Comparison of ENCODE assay signal across 1 cellular context in the genomic region with DNA sequence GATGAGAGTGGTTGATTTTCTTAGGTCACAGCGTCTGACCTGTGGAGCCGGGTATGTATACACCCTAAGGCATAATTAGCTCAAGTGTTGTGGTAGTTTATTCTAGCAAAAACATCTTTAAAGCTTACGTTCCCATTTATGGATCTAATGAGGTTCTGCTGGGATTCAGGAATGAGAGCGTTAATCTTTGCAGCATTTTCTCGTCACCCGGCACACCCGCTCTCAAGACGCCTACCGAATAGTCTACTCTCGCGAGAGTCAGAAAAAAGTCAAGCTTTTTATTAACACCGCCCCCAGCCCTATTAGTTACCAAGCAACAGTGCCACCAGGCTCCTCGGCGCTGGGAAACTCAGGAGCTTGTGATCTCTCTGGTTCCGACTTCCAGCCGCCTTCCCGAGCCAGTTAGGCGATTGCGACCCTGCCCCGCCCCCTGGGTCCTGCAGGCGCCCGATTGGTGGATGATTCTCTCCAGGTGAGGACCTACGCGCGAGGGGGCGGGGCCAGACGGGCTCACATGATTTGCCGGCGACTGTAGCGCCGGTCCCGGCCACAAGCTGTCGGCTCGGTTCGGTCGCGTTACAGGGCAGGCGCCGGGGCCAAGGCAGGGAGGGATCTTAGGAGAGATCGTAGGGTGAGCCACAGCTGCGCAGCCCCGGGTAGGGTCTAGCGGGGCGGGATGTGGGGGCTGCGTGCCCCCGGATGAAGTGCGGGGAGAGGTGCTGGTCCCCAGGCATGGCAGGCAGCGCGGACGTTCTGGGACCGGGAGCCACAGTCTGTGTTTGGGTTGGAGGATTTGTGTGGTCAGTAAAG.
TF ChIP-seq lines count a peak whose summit lies in the region.

Gene PFKFB2 (plus strand): TSS at position 540 of the 810 bp plus-strand sequence. CDS start 1,443 bp downstream, outside the sequence.

TF ChIP-seq in HepG2, 621 proteins besides CTCF, POLR2A, EP300 and RAD21 (continued from another document and continues in another):
- TF ChIP-seq, protein P1, sequence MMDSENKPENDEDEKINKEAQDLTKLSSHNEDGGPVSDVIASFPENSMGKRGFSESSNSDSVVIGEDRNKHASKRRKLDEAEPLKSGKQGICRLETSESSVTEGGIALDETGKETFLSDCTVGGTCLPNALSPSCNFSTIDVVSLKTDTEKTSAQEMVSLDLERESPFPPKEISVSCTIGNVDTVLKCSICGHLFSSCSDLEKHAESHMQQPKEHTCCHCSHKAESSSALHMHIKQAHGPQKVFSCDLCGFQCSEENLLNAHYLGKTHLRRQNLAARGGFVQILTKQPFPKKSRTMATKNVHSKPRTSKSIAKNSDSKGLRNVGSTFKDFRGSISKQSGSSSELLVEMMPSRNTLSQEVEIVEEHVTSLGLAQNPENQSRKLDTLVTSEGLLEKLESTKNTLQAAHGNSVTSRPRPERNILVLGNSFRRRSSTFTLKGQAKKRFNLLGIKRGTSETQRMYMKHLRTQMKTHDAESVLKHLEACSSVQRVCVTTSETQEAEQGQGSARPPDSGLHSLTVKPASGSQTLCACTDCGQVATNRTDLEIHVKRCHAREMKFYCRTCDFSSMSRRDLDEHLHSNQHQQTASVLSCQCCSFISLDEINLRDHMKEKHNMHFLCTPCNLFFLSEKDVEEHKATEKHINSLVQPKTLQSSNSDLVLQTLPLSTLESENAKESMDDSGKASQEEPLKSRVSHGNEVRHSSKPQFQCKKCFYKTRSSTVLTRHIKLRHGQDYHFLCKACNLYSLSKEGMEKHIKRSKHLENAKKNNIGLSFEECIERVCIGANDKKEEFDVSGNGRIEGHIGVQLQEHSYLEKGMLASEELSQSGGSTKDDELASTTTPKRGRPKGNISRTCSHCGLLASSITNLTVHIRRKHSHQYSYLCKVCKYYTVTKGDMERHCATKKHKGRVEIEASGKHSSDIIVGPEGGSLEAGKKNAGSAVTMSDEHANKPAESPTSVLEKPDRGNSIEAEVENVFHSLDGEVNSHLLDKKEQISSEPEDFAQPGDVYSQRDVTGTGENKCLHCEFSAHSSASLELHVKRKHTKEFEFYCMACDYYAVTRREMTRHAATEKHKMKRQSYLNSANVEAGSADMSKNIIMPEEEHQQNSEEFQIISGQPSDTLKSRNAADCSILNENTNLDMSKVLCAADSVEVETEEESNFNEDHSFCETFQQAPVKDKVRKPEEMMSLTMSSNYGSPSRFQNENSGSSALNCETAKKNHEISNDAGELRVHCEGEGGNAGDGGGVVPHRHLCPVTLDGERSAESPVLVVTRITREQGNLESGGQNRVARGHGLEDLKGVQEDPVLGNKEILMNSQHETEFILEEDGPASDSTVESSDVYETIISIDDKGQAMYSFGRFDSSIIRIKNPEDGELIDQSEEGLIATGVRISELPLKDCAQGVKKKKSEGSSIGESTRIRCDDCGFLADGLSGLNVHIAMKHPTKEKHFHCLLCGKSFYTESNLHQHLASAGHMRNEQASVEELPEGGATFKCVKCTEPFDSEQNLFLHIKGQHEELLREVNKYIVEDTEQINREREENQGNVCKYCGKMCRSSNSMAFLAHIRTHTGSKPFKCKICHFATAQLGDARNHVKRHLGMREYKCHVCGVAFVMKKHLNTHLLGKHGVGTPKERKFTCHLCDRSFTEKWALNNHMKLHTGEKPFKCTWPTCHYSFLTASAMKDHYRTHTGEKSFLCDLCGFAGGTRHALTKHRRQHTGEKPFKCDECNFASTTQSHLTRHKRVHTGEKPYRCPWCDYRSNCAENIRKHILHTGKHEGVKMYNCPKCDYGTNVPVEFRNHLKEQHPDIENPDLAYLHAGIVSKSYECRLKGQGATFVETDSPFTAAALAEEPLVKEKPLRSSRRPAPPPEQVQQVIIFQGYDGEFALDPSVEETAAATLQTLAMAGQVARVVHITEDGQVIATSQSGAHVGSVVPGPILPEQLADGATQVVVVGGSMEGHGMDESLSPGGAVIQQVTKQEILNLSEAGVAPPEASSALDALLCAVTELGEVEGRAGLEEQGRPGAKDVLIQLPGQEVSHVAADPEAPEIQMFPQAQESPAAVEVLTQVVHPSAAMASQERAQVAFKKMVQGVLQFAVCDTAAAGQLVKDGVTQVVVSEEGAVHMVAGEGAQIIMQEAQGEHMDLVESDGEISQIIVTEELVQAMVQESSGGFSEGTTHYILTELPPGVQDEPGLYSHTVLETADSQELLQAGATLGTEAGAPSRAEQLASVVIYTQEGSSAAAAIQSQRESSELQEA (CRISPR knock-in tag; IDR thresholded peaks at IDR 0.05; ENCODE audit: not compliant biosample characterization): peak; percentile 86
- TF ChIP-seq, protein P2, sequence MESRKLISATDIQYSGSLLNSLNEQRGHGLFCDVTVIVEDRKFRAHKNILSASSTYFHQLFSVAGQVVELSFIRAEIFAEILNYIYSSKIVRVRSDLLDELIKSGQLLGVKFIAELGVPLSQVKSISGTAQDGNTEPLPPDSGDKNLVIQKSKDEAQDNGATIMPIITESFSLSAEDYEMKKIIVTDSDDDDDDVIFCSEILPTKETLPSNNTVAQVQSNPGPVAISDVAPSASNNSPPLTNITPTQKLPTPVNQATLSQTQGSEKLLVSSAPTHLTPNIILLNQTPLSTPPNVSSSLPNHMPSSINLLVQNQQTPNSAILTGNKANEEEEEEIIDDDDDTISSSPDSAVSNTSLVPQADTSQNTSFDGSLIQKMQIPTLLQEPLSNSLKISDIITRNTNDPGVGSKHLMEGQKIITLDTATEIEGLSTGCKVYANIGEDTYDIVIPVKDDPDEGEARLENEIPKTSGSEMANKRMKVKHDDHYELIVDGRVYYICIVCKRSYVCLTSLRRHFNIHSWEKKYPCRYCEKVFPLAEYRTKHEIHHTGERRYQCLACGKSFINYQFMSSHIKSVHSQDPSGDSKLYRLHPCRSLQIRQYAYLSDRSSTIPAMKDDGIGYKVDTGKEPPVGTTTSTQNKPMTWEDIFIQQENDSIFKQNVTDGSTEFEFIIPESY (CRISPR knock-in tag; IDR thresholded peaks at IDR 0.05): 0 out of 2 replicates have a peak, but pooled peaks have one; percentile 12
- TF ChIP-seq NCOA5 (CRISPR knock-in tag; IDR thresholded peaks at IDR 0.05) (no peak), ISX (CRISPR knock-in tag; conservative IDR thresholded peaks at IDR 0.05) (no peak), ZNF607 (CRISPR knock-in tag; IDR thresholded peaks at IDR 0.05; ENCODE audit: borderline replicate concordance) (peak; percentile 41; the same call in 1 of the 2 replicates), RFX3 (CRISPR knock-in tag; IDR thresholded peaks at IDR 0.05) (peak; percentile 69), SMAD9 (CRISPR knock-in tag; IDR thresholded peaks at IDR 0.05) (0 out of 2 replicates have a peak, but pooled peaks have one; percentile 48), PBX3 (CRISPR knock-in tag; IDR thresholded peaks at IDR 0.05; ENCODE audit: borderline replicate concordance) (no peak), NR3C1 (CRISPR knock-in tag; IDR thresholded peaks at IDR 0.05) (no peak), ZNF296 (CRISPR knock-in tag; conservative IDR thresholded peaks at IDR 0.05) (no peak), ZNF737 (CRISPR knock-in tag; IDR thresholded peaks at IDR 0.05; ENCODE audit: borderline replicate concordance) (no peak)
- TF ChIP-seq, protein P3, sequence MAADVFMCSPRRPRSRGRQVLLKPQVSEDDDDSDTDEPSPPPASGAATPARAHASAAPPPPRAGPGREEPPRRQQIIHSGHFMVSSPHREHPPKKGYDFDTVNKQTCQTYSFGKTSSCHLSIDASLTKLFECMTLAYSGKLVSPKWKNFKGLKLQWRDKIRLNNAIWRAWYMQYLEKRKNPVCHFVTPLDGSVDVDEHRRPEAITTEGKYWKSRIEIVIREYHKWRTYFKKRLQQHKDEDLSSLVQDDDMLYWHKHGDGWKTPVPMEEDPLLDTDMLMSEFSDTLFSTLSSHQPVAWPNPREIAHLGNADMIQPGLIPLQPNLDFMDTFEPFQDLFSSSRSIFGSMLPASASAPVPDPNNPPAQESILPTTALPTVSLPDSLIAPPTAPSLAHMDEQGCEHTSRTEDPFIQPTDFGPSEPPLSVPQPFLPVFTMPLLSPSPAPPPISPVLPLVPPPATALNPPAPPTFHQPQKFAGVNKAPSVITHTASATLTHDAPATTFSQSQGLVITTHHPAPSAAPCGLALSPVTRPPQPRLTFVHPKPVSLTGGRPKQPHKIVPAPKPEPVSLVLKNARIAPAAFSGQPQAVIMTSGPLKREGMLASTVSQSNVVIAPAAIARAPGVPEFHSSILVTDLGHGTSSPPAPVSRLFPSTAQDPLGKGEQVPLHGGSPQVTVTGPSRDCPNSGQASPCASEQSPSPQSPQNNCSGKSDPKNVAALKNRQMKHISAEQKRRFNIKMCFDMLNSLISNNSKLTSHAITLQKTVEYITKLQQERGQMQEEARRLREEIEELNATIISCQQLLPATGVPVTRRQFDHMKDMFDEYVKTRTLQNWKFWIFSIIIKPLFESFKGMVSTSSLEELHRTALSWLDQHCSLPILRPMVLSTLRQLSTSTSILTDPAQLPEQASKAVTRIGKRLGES (CRISPR knock-in tag; IDR thresholded peaks at IDR 0.05; ENCODE audit: borderline replicate concordance): no peak
- TF ChIP-seq, protein P4, sequence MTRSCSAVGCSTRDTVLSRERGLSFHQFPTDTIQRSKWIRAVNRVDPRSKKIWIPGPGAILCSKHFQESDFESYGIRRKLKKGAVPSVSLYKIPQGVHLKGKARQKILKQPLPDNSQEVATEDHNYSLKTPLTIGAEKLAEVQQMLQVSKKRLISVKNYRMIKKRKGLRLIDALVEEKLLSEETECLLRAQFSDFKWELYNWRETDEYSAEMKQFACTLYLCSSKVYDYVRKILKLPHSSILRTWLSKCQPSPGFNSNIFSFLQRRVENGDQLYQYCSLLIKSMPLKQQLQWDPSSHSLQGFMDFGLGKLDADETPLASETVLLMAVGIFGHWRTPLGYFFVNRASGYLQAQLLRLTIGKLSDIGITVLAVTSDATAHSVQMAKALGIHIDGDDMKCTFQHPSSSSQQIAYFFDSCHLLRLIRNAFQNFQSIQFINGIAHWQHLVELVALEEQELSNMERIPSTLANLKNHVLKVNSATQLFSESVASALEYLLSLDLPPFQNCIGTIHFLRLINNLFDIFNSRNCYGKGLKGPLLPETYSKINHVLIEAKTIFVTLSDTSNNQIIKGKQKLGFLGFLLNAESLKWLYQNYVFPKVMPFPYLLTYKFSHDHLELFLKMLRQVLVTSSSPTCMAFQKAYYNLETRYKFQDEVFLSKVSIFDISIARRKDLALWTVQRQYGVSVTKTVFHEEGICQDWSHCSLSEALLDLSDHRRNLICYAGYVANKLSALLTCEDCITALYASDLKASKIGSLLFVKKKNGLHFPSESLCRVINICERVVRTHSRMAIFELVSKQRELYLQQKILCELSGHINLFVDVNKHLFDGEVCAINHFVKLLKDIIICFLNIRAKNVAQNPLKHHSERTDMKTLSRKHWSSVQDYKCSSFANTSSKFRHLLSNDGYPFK (CRISPR knock-in tag; IDR thresholded peaks at IDR 0.05; ENCODE audit: borderline replicate concordance): peak; percentile 45; the same call in 1 of the 2 replicates
- TF ChIP-seq, protein P5, sequence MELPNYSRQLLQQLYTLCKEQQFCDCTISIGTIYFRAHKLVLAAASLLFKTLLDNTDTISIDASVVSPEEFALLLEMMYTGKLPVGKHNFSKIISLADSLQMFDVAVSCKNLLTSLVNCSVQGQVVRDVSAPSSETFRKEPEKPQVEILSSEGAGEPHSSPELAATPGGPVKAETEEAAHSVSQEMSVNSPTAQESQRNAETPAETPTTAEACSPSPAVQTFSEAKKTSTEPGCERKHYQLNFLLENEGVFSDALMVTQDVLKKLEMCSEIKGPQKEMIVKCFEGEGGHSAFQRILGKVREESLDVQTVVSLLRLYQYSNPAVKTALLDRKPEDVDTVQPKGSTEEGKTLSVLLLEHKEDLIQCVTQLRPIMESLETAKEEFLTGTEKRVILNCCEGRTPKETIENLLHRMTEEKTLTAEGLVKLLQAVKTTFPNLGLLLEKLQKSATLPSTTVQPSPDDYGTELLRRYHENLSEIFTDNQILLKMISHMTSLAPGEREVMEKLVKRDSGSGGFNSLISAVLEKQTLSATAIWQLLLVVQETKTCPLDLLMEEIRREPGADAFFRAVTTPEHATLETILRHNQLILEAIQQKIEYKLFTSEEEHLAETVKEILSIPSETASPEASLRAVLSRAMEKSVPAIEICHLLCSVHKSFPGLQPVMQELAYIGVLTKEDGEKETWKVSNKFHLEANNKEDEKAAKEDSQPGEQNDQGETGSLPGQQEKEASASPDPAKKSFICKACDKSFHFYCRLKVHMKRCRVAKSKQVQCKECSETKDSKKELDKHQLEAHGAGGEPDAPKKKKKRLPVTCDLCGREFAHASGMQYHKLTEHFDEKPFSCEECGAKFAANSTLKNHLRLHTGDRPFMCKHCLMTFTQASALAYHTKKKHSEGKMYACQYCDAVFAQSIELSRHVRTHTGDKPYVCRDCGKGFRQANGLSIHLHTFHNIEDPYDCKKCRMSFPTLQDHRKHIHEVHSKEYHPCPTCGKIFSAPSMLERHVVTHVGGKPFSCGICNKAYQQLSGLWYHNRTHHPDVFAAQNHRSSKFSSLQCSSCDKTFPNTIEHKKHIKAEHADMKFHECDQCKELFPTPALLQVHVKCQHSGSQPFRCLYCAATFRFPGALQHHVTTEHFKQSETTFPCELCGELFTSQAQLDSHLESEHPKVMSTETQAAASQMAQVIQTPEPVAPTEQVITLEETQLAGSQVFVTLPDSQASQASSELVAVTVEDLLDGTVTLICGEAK (IDR thresholded peaks at IDR 0.05): no peak
- TF ChIP-seq, protein P5 (CRISPR knock-in tag; IDR thresholded peaks at IDR 0.05): peak; percentile 43; the same call in 1 of the 2 replicates
